ENCODE assay signal across 17 cellular contexts in genomic region chr9:83234541-83234940, GRCh38.
A peak's percentile ranks its signal among the peaks of the same experiment; 100 is the strongest.
DNase-seq lines count a peak whose midpoint lies in the region; ATAC-seq and TF ChIP-seq lines count a peak whose summit lies in the region.
"Had no signal": no experiment of that assay in that cellular context is flagged by ENCODE, and none has a peak within 500 bp of the region (broad histone marks: within the 10 kb centered on the region; RNA-seq: fewer than 3 reads in every experiment).

No MANE protein-coding gene starts in this region.

- H3K27ac ChIP-seq in heart left ventricle = peak overlapping the region in 9 of 12 donors; percentile 4 to 58 (median 36)
- peak overlapping the region in 1 of 2 donors; percentile 45 for H3K27ac ChIP-seq in right atrium auricular region
- peak overlapping the region; percentile 59 for H3K27ac ChIP-seq in left ventricle myocardium inferior (replicated peaks)

- intact Hi-C loops in heart left ventricle (cut with DNase I) (loop anchor here in 2 of 10 donors (5.0 to 10.0 kb wide), 2 partner anchors 33 to 70 kb away; no protein-coding TSS in a partner anchor), left ventricle myocardium inferior (cut with micrococcal nuclease) (no loop called here)

- peaks cover 8% of the 10 kb centered on the region; the same call in 1 of the 2 replicates for H3K36me3 Mint-ChIP-seq in HFFc6 (ENCODE audit: low read depth)
- H3K36me3 Mint-ChIP-seq in activated naive CD8-positive, alpha-beta T cell treated with anti-CD3 and anti-CD28 coated beads, Interleukin-2, amount 50 U/mL, for 24 hours (ENCODE audit: low read depth) = no peaks in the 10 kb centered on the region
- H3K36me3 Mint-ChIP-seq: CD4-positive, alpha-beta memory T cell had no signal

- H3K27me3 ChIP-seq in heart left ventricle (no peaks in the 10 kb centered on the region), right atrium auricular region (no peaks in the 10 kb centered on the region), left ventricle myocardium inferior (ENCODE audit: low read depth) (no peaks in the 10 kb centered on the region)

- no peaks in the 10 kb centered on the region; the same call in none of the 2 replicates for H3K27me3 Mint-ChIP-seq in HFFc6 (ENCODE audit: insufficient read depth)
- no peaks in the 10 kb centered on the region for H3K27me3 Mint-ChIP-seq in activated naive CD8-positive, alpha-beta T cell treated with anti-CD3 and anti-CD28 coated beads, Interleukin-2, amount 50 U/mL, for 24 hours
- H3K27me3 Mint-ChIP-seq: CD4-positive, alpha-beta memory T cell had no signal

- H3K27ac Mint-ChIP-seq in HFFc6 = no peak overlapping the region
- H3K27ac Mint-ChIP-seq in activated naive CD8-positive, alpha-beta T cell treated with anti-CD3 and anti-CD28 coated beads, Interleukin-2, amount 50 U/mL, for 24 hours = no peak overlapping the region
- H3K27ac Mint-ChIP-seq: CD4-positive, alpha-beta memory T cell had no signal

- peaks cover 5% of the 10 kb centered on the region; the same call in 1 of the 2 replicates for H3K4me1 Mint-ChIP-seq in HFFc6 (ENCODE audit: low read depth)
- no peaks in the 10 kb centered on the region for H3K4me1 Mint-ChIP-seq in activated naive CD8-positive, alpha-beta T cell treated with anti-CD3 and anti-CD28 coated beads, Interleukin-2, amount 50 U/mL, for 24 hours
- H3K4me1 Mint-ChIP-seq: CD4-positive, alpha-beta memory T cell had no signal

- H3K4me3 ChIP-seq in heart left ventricle (no peak overlapping the region), right atrium auricular region (no peak overlapping the region), cardiac fibroblast (replicated peaks in 1 of 2; ENCODE audit: low read depth in 2 of 2, low read length in 2 of 2) (no peak overlapping the region), left ventricle myocardium inferior (no peak overlapping the region)

- peak; percentile 70 to 85 (median 82) for ATAC-seq in heart left ventricle
- ATAC-seq in activated naive CD8-positive, alpha-beta T cell treated with anti-CD3 and anti-CD28 coated beads, Interleukin-2, amount 50 U/mL, for 24 hours = no peak

- TF ChIP-seq CTCF in heart left ventricle (IDR thresholded peaks at IDR 0.05) (no peak), right atrium auricular region (IDR thresholded peaks at IDR 0.05) (no peak), cardiac fibroblast (IDR thresholded peaks at IDR 0.05; ENCODE audit: low read depth, low read length) (no peak), left ventricle myocardium inferior (IDR thresholded peaks at IDR 0.05; ENCODE audit: borderline replicate concordance) (no peak), HFFc6 (IDR thresholded peaks at IDR 0.05) (no peak)

- no peaks in the 10 kb centered on the region for H3K9me3 Mint-ChIP-seq in HFFc6
- no peaks in the 10 kb centered on the region for H3K9me3 Mint-ChIP-seq in activated naive CD8-positive, alpha-beta T cell treated with anti-CD3 and anti-CD28 coated beads, Interleukin-2, amount 50 U/mL, for 24 hours

- H3K4me1 ChIP-seq in heart left ventricle (peaks cover 0 to 42% (median 12%) of the 10 kb centered on the region in 12 donors), right atrium auricular region (peaks cover 0 to 31% of the 10 kb centered on the region in 2 donors), left ventricle myocardium inferior (peaks cover 58% of the 10 kb centered on the region)

- no peak for TF ChIP-seq POLR2A in heart left ventricle (IDR thresholded peaks at IDR 0.05)

- WGBS in heart left ventricle, 4 donors = 35 to 39% (median 36%) methylated on average over 3 of the region's 3 CpGs

- H3K9me3 ChIP-seq in heart left ventricle = peaks cover 0 to 7% (median 0%) of the 10 kb centered on the region in 12 donors
- no peaks in the 10 kb centered on the region for H3K9me3 ChIP-seq in right atrium auricular region
- peaks cover 4% of the 10 kb centered on the region for H3K9me3 ChIP-seq in left ventricle myocardium inferior (replicated peaks)

- H3K36me3 ChIP-seq in heart left ventricle = no peaks in the 10 kb centered on the region
- H3K36me3 ChIP-seq in right atrium auricular region = no peaks in the 10 kb centered on the region
- no peaks in the 10 kb centered on the region for H3K36me3 ChIP-seq in left ventricle myocardium inferior

- H3K4me3 Mint-ChIP-seq in HFFc6 = no peak overlapping the region
- no peak overlapping the region for H3K4me3 Mint-ChIP-seq in activated naive CD8-positive, alpha-beta T cell treated with anti-CD3 and anti-CD28 coated beads, Interleukin-2, amount 50 U/mL, for 24 hours
- H3K4me3 Mint-ChIP-seq: CD4-positive, alpha-beta memory T cell had no signal

- DNase-seq in heart left ventricle (no peak), right atrium auricular region (ENCODE audit: low spot score) (no peak), cardiac fibroblast (ENCODE audit: low read depth in 2 of 2) (peak; percentile 4 to 46), left ventricle myocardium inferior (no peak), HFFc6 (no peak)
- no peak for DNase-seq in activated CD4-positive, alpha-beta T cell treated with anti-CD3 and anti-CD28 coated beads for 4 hours
- no peak for DNase-seq in activated naive CD8-positive, alpha-beta T cell treated with anti-CD3 and anti-CD28 coated beads, Interleukin-2, amount 50 U/mL, for 24 hours
- DNase-seq: CD4-positive, alpha-beta memory T cell; DMS153; GDM1; HCEC 1CT; KBM-7; MV-4-11; NCI-H1694 treated with DMSO at 0.1 percent for 48 hours; NCI-H510A; NCI-H774; RPMI8226 had no signal

Comparison
In these comparisons a context has a peak if more than half of its experiments do, and no peak if none do; other contexts are left out.
1. DNase-seq: peak in cardiac fibroblast (2 of 2); none in heart left ventricle (0 of 5), right atrium auricular region (single experiment), left ventricle myocardium inferior (single experiment), activated CD4-positive, alpha-beta T cell treated with anti-CD3 and anti-CD28 coated beads for 4 hours (0 of 2), HFFc6 (single experiment) and activated naive CD8-positive, alpha-beta T cell treated with anti-CD3 and anti-CD28 coated beads, Interleukin-2, amount 50 U/mL, for 24 hours (single experiment).